Comparison of ENCODE assay signal across 12 cellular contexts in the genomic region with DNA sequence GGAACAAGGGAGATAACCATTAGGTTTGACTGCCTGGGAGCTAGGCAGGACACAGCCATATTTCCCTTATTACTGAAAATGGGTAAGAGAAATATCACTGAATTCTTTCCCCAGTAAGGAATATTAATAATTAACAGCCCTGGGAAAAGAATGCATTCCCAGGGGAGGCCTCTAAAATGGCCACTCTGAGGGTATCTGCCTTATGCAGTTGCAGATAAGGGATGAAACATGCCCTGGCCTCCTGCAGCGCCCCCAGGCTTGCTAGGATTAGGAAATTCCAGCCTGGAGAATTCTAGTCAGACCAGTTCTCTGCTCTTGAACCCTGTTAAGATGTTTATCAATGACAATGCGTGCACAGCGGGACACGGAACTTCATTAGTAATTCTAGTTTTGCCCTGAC. TPM values are rescaled to one million over a fixed set of nuclear protein-coding genes. Genes with fewer than 3 reads are reported as not detected.
"Had no signal": no experiment of that assay in that cellular context is flagged by ENCODE, and none has a peak within 500 bp of the region (broad histone marks: within the 10 kb centered on the region; RNA-seq: fewer than 3 reads in every experiment).

No MANE protein-coding gene starts in this region.

RNA-seq across cellular contexts. Expression of a gene that starts 52.8 kb away (rescaled TPM):
- total RNA-seq: activated B cell treated with CpG ODN at 0.5 μM for 24 hours; activated CD4-positive, alpha-beta memory T cell treated with anti-CD3 and anti-CD28 coated beads for 36 hours; activated CD4-positive, alpha-beta memory T cell treated with anti-CD3 and anti-CD28 coated beads, Interleukin-2, amount 10 ng/mL, durations not matched to agents 7 days and 5 days; activated CD4-positive, alpha-beta T cell treated with anti-CD3 and anti-CD28 coated beads for 36 hours; activated CD4-positive, alpha-beta T cell treated with anti-CD3 and anti-CD28 coated beads, Interleukin-2, amount 10 ng/mL, durations not matched to agents 24 days and 14 days; activated CD4-positive, alpha-beta T cell treated with anti-CD3 and anti-CD28 coated beads, Interleukin-2, amount 10 ng/mL, durations not matched to agents 7 days and 5 days; activated CD8-positive, alpha-beta memory T cell treated with anti-CD3 and anti-CD28 coated beads for 36 hours; activated CD8-positive, alpha-beta memory T cell treated with anti-CD3 and anti-CD28 coated beads, Interleukin-2, amount 10 ng/mL, durations not matched to agents 7 days and 5 days; activated CD8-positive, alpha-beta T cell treated with anti-CD3 and anti-CD28 coated beads for 36 hours; activated CD8-positive, alpha-beta T cell treated with anti-CD3 and anti-CD28 coated beads, Interleukin-2, amount 10 ng/mL, durations not matched to agents 7 days and 5 days; T-helper 17 cell; T-helper 2 cell treated with Interferon-gamma antibody and Interleukin-4, amounts not matched to agents 100 ng/mL and 5 ng/mL, for 36 hours had no signal
